In genomic region chr16:56985288-56985961, GRCh38 we compare ENCODE assay signal across 9 cellular contexts. TPM values are rescaled to one million over a fixed set of nuclear protein-coding genes. Genes with fewer than 3 reads are reported as not detected.
DNase-seq lines count a peak whose midpoint lies in the region; ATAC-seq, FAIRE-seq and TF ChIP-seq lines count a peak whose summit lies in the region.
"Had no signal": no experiment of that assay in that cellular context is flagged by ENCODE, and none has a peak within 500 bp of the region (broad histone marks: within the 10 kb centered on the region; RNA-seq: fewer than 3 reads in every experiment).

No MANE protein-coding gene starts in this region.

- H3K18ac ChIP-seq in IMR-90 (ENCODE audit: low read depth, low read length): peak overlapping the region; percentile 82

- H3K27me3 ChIP-seq in BJ (ENCODE audit: control insufficient read depth, insufficient read depth, low read length): no peaks in the 10 kb centered on the region
- no peaks in the 10 kb centered on the region for H3K27me3 ChIP-seq in IMR-90 (ENCODE audit: control insufficient read depth, insufficient read depth, low read length)
- H3K27me3 ChIP-seq in ascending aorta: no peaks in the 10 kb centered on the region
- H3K27me3 ChIP-seq in keratinocyte (ENCODE audit: control insufficient read depth, extremely low read depth, insufficient read depth, low read length): no peaks in the 10 kb centered on the region
- H3K27me3 ChIP-seq: dorsolateral prefrontal cortex had no signal

- intact Hi-C loops in IMR-90 (cut with micrococcal nuclease) (no loop called here), ascending aorta (cut with DNase I) (no loop called here)

- H4K91ac ChIP-seq in IMR-90 (ENCODE audit: insufficient read depth, low read depth, low read length): peak overlapping the region; percentile 89

- H2BK15ac ChIP-seq in IMR-90 (ENCODE audit: low read depth, low read length): peak overlapping the region; percentile 80; the same call in 2 of the 3 replicates

- no CpG with 5 or more reads among the region's 7 CpGs for WGBS in IMR-90 (ENCODE audit: extremely low coverage in 2 of 2, insufficient read length in 1 of 2), 2 experiments

- peak overlapping the region; percentile 47 for H3K4me2 ChIP-seq in IMR-90 (ENCODE audit: low read depth, low read length)
- peak overlapping the region; percentile 24 for H3K4me2 ChIP-seq in keratinocyte (ENCODE audit: control insufficient read depth, extremely low read depth, insufficient read depth, low read depth, low read length)

- in situ Hi-C loops in IMR-90 (cut with MboI; ENCODE audit: low sequenced_read_pairs): no loop called here

- POLR2A ChIA-PET in BJ (lab: Charles Lee) (no interaction called here), IMR-90 (lab: Charles Lee; ENCODE audit: unreplicated experiment) (no interaction called here)

- FAIRE-seq in keratinocyte (lab: Jason Lieb, UNC): peak; percentile 76

- no peaks in the 10 kb centered on the region for H4K20me1 ChIP-seq in IMR-90 (ENCODE audit: insufficient read depth, low read length)
- no peaks in the 10 kb centered on the region for H4K20me1 ChIP-seq in keratinocyte (ENCODE audit: control insufficient read depth, extremely low read depth, insufficient read depth, low read length)

- BruUV-seq in IMR-90 (replicated peaks; lab: Mats Ljungman, UMichigan): no TSS peak

- peak overlapping the region; percentile 67; the same call in 1 of the 2 replicates for H3K56ac ChIP-seq in IMR-90 (ENCODE audit: extremely low read depth, insufficient read depth, low read length)

- peak overlapping the region; percentile 94 for H4K5ac ChIP-seq in IMR-90 (ENCODE audit: low read depth, low read length)

- peak; percentile 69 for ATAC-seq in IMR-90 (ENCODE audit: low read depth)
- ATAC-seq in GM21515 (IDR thresholded peaks at IDR 0.05; ENCODE audit: unreplicated experiment): no peak

- peak overlapping the region; percentile 89 for H2BK120ac ChIP-seq in IMR-90 (ENCODE audit: low read depth, low read length)

- H3K9me1 ChIP-seq in IMR-90 (ENCODE audit: insufficient read depth, low read length): peaks cover 19% of the 10 kb centered on the region
- H3K9me1 ChIP-seq in keratinocyte (ENCODE audit: control insufficient read depth, extremely low read depth, insufficient read depth, low read length): no peaks in the 10 kb centered on the region

- peak; percentile 38 for DNase-seq in BJ (ENCODE audit: low read depth)
- DNase-seq in IMR-90: peak; percentile 85
- peak; percentile 46 to 88 for DNase-seq in ascending aorta (ENCODE audit: low spot score in 2 of 2)
- no peak for DNase-seq in keratinocyte (ENCODE audit: low read depth, low spot score)
- peak; percentile 65 for DNase-seq in ureter (ENCODE audit: low spot score)
- DNase-seq in effector CD8-positive, alpha-beta T cell (lab: John Stamatoyannopoulos, UW): no peak
- DNase-seq in NCI-H526 (lab: John Stamatoyannopoulos, UW): no peak

- peaks cover 19% of the 10 kb centered on the region for H3K4me1 ChIP-seq in IMR-90 (ENCODE audit: control insufficient read depth, insufficient read depth, low read length)
- H3K4me1 ChIP-seq in ascending aorta: peaks cover 0 to 20% of the 10 kb centered on the region in 2 donors
- H3K4me1 ChIP-seq in keratinocyte (ENCODE audit: control insufficient read depth, extremely low read depth, insufficient read depth, low read length): peaks cover 23% of the 10 kb centered on the region

- H4K8ac ChIP-seq in IMR-90 (ENCODE audit: low read depth in 2 of 2, low read length in 2 of 2): peak overlapping the region; percentile 79 to 98

- H3K27ac ChIP-seq in IMR-90 (ENCODE audit: insufficient read depth, low read length) (peak overlapping the region; percentile 70), ascending aorta (peak overlapping the region; percentile 56 to 57), keratinocyte (ENCODE audit: control insufficient read depth, insufficient read depth, low read length) (peak overlapping the region; percentile 1)

- peak overlapping the region; percentile 74 for H3K9ac ChIP-seq in IMR-90 (ENCODE audit: low read depth, low read length)
- peak overlapping the region; percentile 2 for H3K9ac ChIP-seq in keratinocyte (ENCODE audit: control insufficient read depth, extremely low read depth, insufficient read depth, low read length)

- peak overlapping the region; percentile 89 for H3K14ac ChIP-seq in IMR-90 (replicated peaks; ENCODE audit: low read depth, low read length)

- TF ChIP-seq CTCF in BJ (IDR thresholded peaks at IDR 0.05; ENCODE audit: insufficient read depth, low read depth, low read length) (no peak), IMR-90 (conservative IDR thresholded peaks at IDR 0.05; ENCODE audit: low read depth, low read length) (no peak), ascending aorta (IDR thresholded peaks at IDR 0.05) (no peak), keratinocyte (optimal IDR thresholded peaks at IDR 0.05 in 1 of 3, IDR thresholded peaks at IDR 0.05 in 1 of 3, conservative IDR thresholded peaks at IDR 0.05 in 1 of 3; ENCODE audit: extremely low read depth in 1 of 3, insufficient read depth in 2 of 3, low read length in 3 of 3) (no peak)

- H2AK9ac ChIP-seq in IMR-90 (replicated peaks; ENCODE audit: low read depth, low read length, poor library complexity): peak overlapping the region; percentile 97

- H3K4me3 ChIP-seq in BJ (ENCODE audit: low read depth, low read length) (no peak overlapping the region), IMR-90 (ENCODE audit: insufficient read depth, low read depth, low read length) (no peak overlapping the region), ascending aorta (no peak overlapping the region), keratinocyte (ENCODE audit: control insufficient read depth in 2 of 3, extremely low read depth in 1 of 3, insufficient read depth in 2 of 3, low read depth in 1 of 3, low read length in 3 of 3) (no peak overlapping the region)
- H3K4me3 ChIP-seq: dorsolateral prefrontal cortex had no signal

- H2AFZ ChIP-seq in IMR-90 (replicated peaks; ENCODE audit: low read length, poor library complexity) (peak overlapping the region; percentile 88), keratinocyte (ENCODE audit: control insufficient read depth, low read length) (peak overlapping the region; percentile 41)

- H3K23ac ChIP-seq in IMR-90 (ENCODE audit: low read depth, low read length): peak overlapping the region; percentile 70

- CTCF ChIA-PET in BJ (lab: Yijun Ruan, JAX) (interaction anchor here (0.6 to 1.3 kb wide), 2 partner anchors 15 to 560 kb away, joined by 3 read pairs; no protein-coding TSS in a partner anchor), IMR-90 (lab: Yijun Ruan, JAX) (interaction anchor here (0.7 kb wide), 1 partner anchor 9 kb away, joined by 4 read pairs; no protein-coding TSS in a partner anchor)

- H2BK5ac ChIP-seq in IMR-90 (ENCODE audit: low read depth, low read length, poor library complexity, severe bottlenecking): peak overlapping the region; percentile 82

- peak overlapping the region; percentile 85 for H2BK20ac ChIP-seq in IMR-90 (ENCODE audit: low read depth, low read length)

- peak; percentile 49; the same call in 1 of the 2 replicates for TF ChIP-seq POLR2A in IMR-90 (IDR thresholded peaks at IDR 0.05; ENCODE audit: low read depth, low read length)

- H3K9me3 ChIP-seq in IMR-90 (ENCODE audit: control insufficient read depth, insufficient read depth, low read length) (no peaks in the 10 kb centered on the region), ascending aorta (no peaks in the 10 kb centered on the region), keratinocyte (ENCODE audit: control insufficient read depth, low read depth, low read length) (no peaks in the 10 kb centered on the region)

- H3K4ac ChIP-seq in IMR-90 (ENCODE audit: low read depth, low read length): peak overlapping the region; percentile 93

- no peaks in the 10 kb centered on the region for H3K79me2 ChIP-seq in keratinocyte (ENCODE audit: control insufficient read depth, insufficient read depth, low read length)

- H3K79me1 ChIP-seq in IMR-90 (ENCODE audit: low read depth in 1 of 2, low read length in 2 of 2): peaks cover 9 to 41% of the 10 kb centered on the region in 2 experiments; a peak in 3 of 4 replicates

- H3K36me3 ChIP-seq in BJ (ENCODE audit: control insufficient read depth, insufficient read depth, low read length): no peaks in the 10 kb centered on the region; the same call in none of the 2 replicates
- H3K36me3 ChIP-seq in IMR-90 (ENCODE audit: control insufficient read depth, insufficient read depth, low read length): no peaks in the 10 kb centered on the region
- H3K36me3 ChIP-seq in ascending aorta: no peaks in the 10 kb centered on the region
- no peaks in the 10 kb centered on the region for H3K36me3 ChIP-seq in keratinocyte (ENCODE audit: control insufficient read depth in 2 of 2, extremely low read depth in 1 of 2, insufficient read depth in 2 of 2, low read length in 2 of 2)

- no peak for TF ChIP-seq RAD21 in IMR-90 (IDR thresholded peaks at IDR 0.05; ENCODE audit: low read length)

- H2AK5ac ChIP-seq in IMR-90 (ENCODE audit: low read depth, low read length): peak overlapping the region; percentile 82

- dilution Hi-C loops in IMR-90 (cut with HindIII; ENCODE audit: low sequenced_read_pairs, unreplicated experiment): no loop called here
- dilution Hi-C loops in keratinocyte (cut with MboI; ENCODE audit: extremely low pct_ligation_motif_present, low sequenced_read_pairs): no loop called here

RNA-seq across cellular contexts. Expression of gene NLRC5, which starts 3.9 kb away (rescaled TPM):
- polyA plus RNA-seq in BJ (2011; rRNA removed) (15.4 and 19.2 TPM in 2 replicates), IMR-90 (2012; rRNA removed) (14.9 and 15.8 TPM in 2 replicates), keratinocyte (7.7 to 10.7 TPM (median 7.8 TPM) in 3 replicates)
- 32.7 and 40.9 TPM in 2 replicates for polyA minus RNA-seq in BJ (2011; rRNA and poly(A)+ RNA removed)
- total RNA-seq in IMR-90 (2012; rRNA removed) (5.3 and 9.1 TPM in 2 replicates), ascending aorta (46.7 TPM), ureter (50.1 TPM)
- polyA plus RNA-seq in IMR-90 (2012; cell fraction: cytosol; rRNA removed): 6.1 and 7.0 TPM in 2 replicates
- 69.7 and 95.5 TPM in 2 replicates for polyA plus RNA-seq in IMR-90 (2012; cell fraction: nucleus; rRNA removed; ENCODE audit: low replicate concordance)
- 5.9 TPM for polyA plus RNA-seq in keratinocyte (2011; ENCODE audit: low read depth)
- polyA plus RNA-seq in keratinocyte (2011; cell fraction: cytosol; rRNA removed): 4.6 and 5.2 TPM in 2 replicates
- polyA plus RNA-seq in keratinocyte (2011; cell fraction: nucleus; rRNA removed): 25.7 and 36.9 TPM in 2 replicates
- polyA plus RNA-seq in keratinocyte (2012; ENCODE audit: low replicate concordance): 6.5 and 8.1 TPM in 2 replicates
- 20.3 to 37.4 TPM (median 28.2 TPM) in 3 replicates for polyA minus RNA-seq in keratinocyte
- polyA minus RNA-seq in keratinocyte (2011; cell fraction: cytosol; rRNA and poly(A)+ RNA removed): 6.9 TPM
- polyA minus RNA-seq in keratinocyte (2011; cell fraction: nucleus; rRNA and poly(A)+ RNA removed): 24.4 and 31.2 TPM in 2 replicates

RNA-seq across cellular contexts. Expression of gene CETP, which starts 23.7 kb away (rescaled TPM):
- 0.04 and 0.07 TPM in 2 replicates for polyA plus RNA-seq in BJ (2011; rRNA removed)
- polyA minus RNA-seq in BJ (2011; rRNA and poly(A)+ RNA removed): not detected in 2 replicates
- not detected in 2 replicates for total RNA-seq in IMR-90 (2012; rRNA removed)
- polyA plus RNA-seq in IMR-90 (2012; rRNA removed): not detected in 2 replicates
- polyA plus RNA-seq in IMR-90 (2012; cell fraction: cytosol; rRNA removed): not detected in 2 replicates
- 0.07 and 0.18 TPM in 2 replicates for polyA plus RNA-seq in IMR-90 (2012; cell fraction: nucleus; rRNA removed; ENCODE audit: low replicate concordance)
- total RNA-seq in ascending aorta: not detected
- not detected in 3 replicates for polyA plus RNA-seq in keratinocyte
- polyA plus RNA-seq in keratinocyte (2011; ENCODE audit: low read depth): not detected
- not detected in 2 replicates for polyA plus RNA-seq in keratinocyte (2011; cell fraction: cytosol; rRNA removed)
- not detected in 2 replicates for polyA plus RNA-seq in keratinocyte (2011; cell fraction: nucleus; rRNA removed)
- polyA plus RNA-seq in keratinocyte (2012; ENCODE audit: low replicate concordance): not detected in 2 replicates
- not detected in 3 replicates for polyA minus RNA-seq in keratinocyte
- not detected for polyA minus RNA-seq in keratinocyte (2011; cell fraction: cytosol; rRNA and poly(A)+ RNA removed)
- polyA minus RNA-seq in keratinocyte (2011; cell fraction: nucleus; rRNA and poly(A)+ RNA removed): not detected in 2 replicates
- 0.42 TPM for total RNA-seq in ureter

RNA-seq across cellular contexts. Expression of gene HERPUD1, which starts 53.5 kb away (rescaled TPM):
- polyA plus RNA-seq in BJ (2011; rRNA removed) (306 and 363 TPM in 2 replicates), IMR-90 (2012; rRNA removed) (122 and 130 TPM in 2 replicates), keratinocyte (138 to 183 TPM (median 151 TPM) in 3 replicates)
- 217 and 356 TPM in 2 replicates for polyA minus RNA-seq in BJ (2011; rRNA and poly(A)+ RNA removed)
- total RNA-seq in IMR-90 (2012; rRNA removed) (83.3 and 148 TPM in 2 replicates), ascending aorta (108 TPM), ureter (171 TPM)
- polyA plus RNA-seq in IMR-90 (2012; cell fraction: cytosol; rRNA removed): 188 and 191 TPM in 2 replicates
- polyA plus RNA-seq in IMR-90 (2012; cell fraction: nucleus; rRNA removed; ENCODE audit: low replicate concordance): 154 and 210 TPM in 2 replicates
- 143 TPM for polyA plus RNA-seq in keratinocyte (2011; ENCODE audit: low read depth)
- polyA plus RNA-seq in keratinocyte (2011; cell fraction: cytosol; rRNA removed): 79.3 and 139 TPM in 2 replicates
- polyA plus RNA-seq in keratinocyte (2011; cell fraction: nucleus; rRNA removed): 164 and 170 TPM in 2 replicates
- 62.1 and 175 TPM in 2 replicates for polyA plus RNA-seq in keratinocyte (2012; ENCODE audit: low replicate concordance)
- polyA minus RNA-seq in keratinocyte: 112 to 239 TPM (median 112 TPM) in 3 replicates
- polyA minus RNA-seq in keratinocyte (2011; cell fraction: cytosol; rRNA and poly(A)+ RNA removed): 124 TPM
- 115 and 183 TPM in 2 replicates for polyA minus RNA-seq in keratinocyte (2011; cell fraction: nucleus; rRNA and poly(A)+ RNA removed)

Comparison
In these comparisons a context has a peak if more than half of its experiments do, and no peak if none do; other contexts are left out.
1. DNase-seq: peak in BJ (single experiment), IMR-90 (single experiment), ascending aorta (2 of 2) and ureter (single experiment); none in keratinocyte (single experiment), effector CD8-positive, alpha-beta T cell (single experiment) and NCI-H526 (0 of 2).
2. H3K27ac ChIP-seq: peak in every context shown above with its lines; median percentile 70 in IMR-90; 56 in ascending aorta; 1 in keratinocyte.